In the genomic region with DNA sequence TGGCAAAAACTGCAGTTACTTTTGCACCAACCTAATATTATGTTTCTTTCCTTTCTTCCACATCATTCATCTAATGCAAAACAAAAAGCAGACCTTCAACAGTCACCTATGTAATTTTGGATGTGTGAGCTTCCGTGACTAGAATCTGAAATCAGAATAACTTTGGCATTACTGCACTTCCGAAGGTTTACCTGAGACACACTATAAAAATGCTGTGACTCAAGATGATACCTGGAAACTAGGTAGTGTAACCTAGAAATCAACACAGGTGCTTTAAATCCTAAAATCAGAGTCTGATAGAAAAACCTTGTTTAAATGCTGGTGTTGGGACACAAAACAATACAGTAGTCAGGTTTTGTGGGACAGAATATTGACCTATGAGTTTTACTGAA, we compare ENCODE assay signal across 1 cellular context.
TF ChIP-seq lines count a peak whose summit lies in the region.

No MANE protein-coding gene starts in this region.

TF ChIP-seq in WTC11, 78 proteins besides CTCF, POLR2A, EP300 and RAD21 (continued from another document):
- TF ChIP-seq, protein P1, sequence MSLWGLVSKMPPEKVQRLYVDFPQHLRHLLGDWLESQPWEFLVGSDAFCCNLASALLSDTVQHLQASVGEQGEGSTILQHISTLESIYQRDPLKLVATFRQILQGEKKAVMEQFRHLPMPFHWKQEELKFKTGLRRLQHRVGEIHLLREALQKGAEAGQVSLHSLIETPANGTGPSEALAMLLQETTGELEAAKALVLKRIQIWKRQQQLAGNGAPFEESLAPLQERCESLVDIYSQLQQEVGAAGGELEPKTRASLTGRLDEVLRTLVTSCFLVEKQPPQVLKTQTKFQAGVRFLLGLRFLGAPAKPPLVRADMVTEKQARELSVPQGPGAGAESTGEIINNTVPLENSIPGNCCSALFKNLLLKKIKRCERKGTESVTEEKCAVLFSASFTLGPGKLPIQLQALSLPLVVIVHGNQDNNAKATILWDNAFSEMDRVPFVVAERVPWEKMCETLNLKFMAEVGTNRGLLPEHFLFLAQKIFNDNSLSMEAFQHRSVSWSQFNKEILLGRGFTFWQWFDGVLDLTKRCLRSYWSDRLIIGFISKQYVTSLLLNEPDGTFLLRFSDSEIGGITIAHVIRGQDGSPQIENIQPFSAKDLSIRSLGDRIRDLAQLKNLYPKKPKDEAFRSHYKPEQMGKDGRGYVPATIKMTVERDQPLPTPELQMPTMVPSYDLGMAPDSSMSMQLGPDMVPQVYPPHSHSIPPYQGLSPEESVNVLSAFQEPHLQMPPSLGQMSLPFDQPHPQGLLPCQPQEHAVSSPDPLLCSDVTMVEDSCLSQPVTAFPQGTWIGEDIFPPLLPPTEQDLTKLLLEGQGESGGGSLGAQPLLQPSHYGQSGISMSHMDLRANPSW (CRISPR knock-in tag; conservative IDR thresholded peaks at IDR 0.05; ENCODE audit: low read depth): no peak
- no peak for TF ChIP-seq TCF7 (CRISPR knock-in tag; IDR thresholded peaks at IDR 0.05; ENCODE audit: low read depth)
- TF ChIP-seq, protein P2, sequence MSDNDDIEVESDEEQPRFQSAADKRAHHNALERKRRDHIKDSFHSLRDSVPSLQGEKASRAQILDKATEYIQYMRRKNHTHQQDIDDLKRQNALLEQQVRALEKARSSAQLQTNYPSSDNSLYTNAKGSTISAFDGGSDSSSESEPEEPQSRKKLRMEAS (CRISPR knock-in tag; IDR thresholded peaks at IDR 0.05): no peak
- TF ChIP-seq, protein P3, sequence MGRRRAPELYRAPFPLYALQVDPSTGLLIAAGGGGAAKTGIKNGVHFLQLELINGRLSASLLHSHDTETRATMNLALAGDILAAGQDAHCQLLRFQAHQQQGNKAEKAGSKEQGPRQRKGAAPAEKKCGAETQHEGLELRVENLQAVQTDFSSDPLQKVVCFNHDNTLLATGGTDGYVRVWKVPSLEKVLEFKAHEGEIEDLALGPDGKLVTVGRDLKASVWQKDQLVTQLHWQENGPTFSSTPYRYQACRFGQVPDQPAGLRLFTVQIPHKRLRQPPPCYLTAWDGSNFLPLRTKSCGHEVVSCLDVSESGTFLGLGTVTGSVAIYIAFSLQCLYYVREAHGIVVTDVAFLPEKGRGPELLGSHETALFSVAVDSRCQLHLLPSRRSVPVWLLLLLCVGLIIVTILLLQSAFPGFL (CRISPR knock-in tag; IDR thresholded peaks at IDR 0.05; ENCODE audit: borderline replicate concordance): no peak
